13 cellular contexts compared by ENCODE assay signal in genomic region chr1:114718661-114719423, GRCh38. TPM values are rescaled to one million over a fixed set of nuclear protein-coding genes. Genes with fewer than 3 reads are reported as not detected.
DNase-seq lines count a peak whose midpoint lies in the region; ATAC-seq, FAIRE-seq and TF ChIP-seq lines count a peak whose summit lies in the region.
"Had no signal": no experiment of that assay in that cellular context is flagged by ENCODE, and none has a peak within 500 bp of the region (broad histone marks: within the 10 kb centered on the region; RNA-seq: fewer than 3 reads in every experiment).

No MANE protein-coding gene starts in this region.

- peak overlapping the region; percentile 69 for H3K27ac ChIP-seq in keratinocyte (ENCODE audit: control insufficient read depth, insufficient read depth, low read length)
- peak overlapping the region in 1 of 4 donors; percentile 14 for H3K27ac ChIP-seq in transverse colon

- TF ChIP-seq CTCF in keratinocyte (optimal IDR thresholded peaks at IDR 0.05 in 1 of 3, IDR thresholded peaks at IDR 0.05 in 1 of 3, conservative IDR thresholded peaks at IDR 0.05 in 1 of 3; ENCODE audit: extremely low read depth in 1 of 3, insufficient read depth in 2 of 3, low read length in 3 of 3) (no peak), transverse colon (IDR thresholded peaks at IDR 0.05) (no peak)

- H3K36me3 ChIP-seq in keratinocyte (ENCODE audit: control insufficient read depth in 2 of 2, extremely low read depth in 1 of 2, insufficient read depth in 2 of 2, low read length in 2 of 2) (peaks cover 12 to 20% of the 10 kb centered on the region in 2 experiments), transverse colon (peaks cover 0 to 59% (median 24%) of the 10 kb centered on the region in 4 donors)

- H3K9me3 ChIP-seq in keratinocyte (ENCODE audit: control insufficient read depth, low read depth, low read length) = no peaks in the 10 kb centered on the region
- H3K9me3 ChIP-seq in transverse colon = no peaks in the 10 kb centered on the region

- no peaks in the 10 kb centered on the region for H3K9me3 Mint-ChIP-seq in activated naive CD4-positive, alpha-beta T cell treated with anti-CD3 and anti-CD28 coated beads, Interleukin-2, amount 50 U/mL, for 72 hours

- H3K4me3 ChIP-seq in keratinocyte (ENCODE audit: control insufficient read depth in 2 of 3, extremely low read depth in 1 of 3, insufficient read depth in 2 of 3, low read depth in 1 of 3, low read length in 3 of 3) (no peak overlapping the region), transverse colon (no peak overlapping the region)

- peak overlapping the region; percentile 30 to 65 for H3K27ac Mint-ChIP-seq in activated naive CD4-positive, alpha-beta T cell treated with anti-CD3 and anti-CD28 coated beads, Interleukin-2, amount 50 U/mL, for 72 hours

- dilution Hi-C loops in keratinocyte (cut with MboI; ENCODE audit: extremely low pct_ligation_motif_present, low sequenced_read_pairs) = no loop called here

- no peak for FAIRE-seq in keratinocyte (lab: Jason Lieb, UNC)
- no peak for FAIRE-seq in GM12891 (lab: Jason Lieb, UNC)
- FAIRE-seq: colon had no signal

- H3K27me3 ChIP-seq in keratinocyte (ENCODE audit: control insufficient read depth, extremely low read depth, insufficient read depth, low read length) = no peaks in the 10 kb centered on the region
- H3K27me3 ChIP-seq in transverse colon = no peaks in the 10 kb centered on the region

- 76 to 87% methylated on average over 8 to 11 of the region's 11 CpGs for WGBS in transverse colon (ENCODE audit: low coverage in 1 of 2), 2 donors

- peaks cover 24% of the 10 kb centered on the region for H3K79me2 ChIP-seq in keratinocyte (ENCODE audit: control insufficient read depth, insufficient read depth, low read length)

- H2AFZ ChIP-seq in keratinocyte (ENCODE audit: control insufficient read depth, low read length) = no peak overlapping the region

- no peaks in the 10 kb centered on the region for H3K9me1 ChIP-seq in keratinocyte (ENCODE audit: control insufficient read depth, extremely low read depth, insufficient read depth, low read length)

- TF ChIP-seq POLR2A in transverse colon (IDR thresholded peaks at IDR 0.05) = no peak
- TF ChIP-seq POLR2A in GM12891 (IDR thresholded peaks at IDR 0.05; ENCODE audit: low read depth, low read length) = no peak

- H3K4me2 ChIP-seq in keratinocyte (ENCODE audit: control insufficient read depth, extremely low read depth, insufficient read depth, low read depth, low read length) = no peak overlapping the region

- no peaks in the 10 kb centered on the region for H4K20me1 ChIP-seq in keratinocyte (ENCODE audit: control insufficient read depth, extremely low read depth, insufficient read depth, low read length)

- DNase-seq in A172 (ENCODE audit: low spot score) (peak; percentile 24), HCEC 1CT (peak; percentile 58), keratinocyte (ENCODE audit: low read depth, low spot score) (no peak), transverse colon (no peak), germinal center (ENCODE audit: low spot score) (no peak), GM12891 (ENCODE audit: insufficient read length, low spot score) (no peak)
- no peak for DNase-seq in activated naive CD4-positive, alpha-beta T cell treated with anti-CD3 and anti-CD28 coated beads, Interleukin-2, amount 50 U/mL, for 72 hours (ENCODE audit: low spot score in 2 of 2)
- DNase-seq: activated CD4-positive, CD25-positive, alpha-beta regulatory T cell treated with anti-CD3 and anti-CD28 coated beads, Interleukin-2, amount 50 U/mL, for 72 hours; NCI-H2029 treated with DMSO at 0.1 percent for 48 hours; RPMI8226 had no signal

- intact Hi-C loops in transverse colon (cut with DNase I; ENCODE audit: low total_unique reads) = no loop called here

- in situ Hi-C loops in transverse colon (cut with MboI; ENCODE audit: low pct_ligation_motif_present in 1 of 4, low pct_unique_long_range_greater_than_20kb in 1 of 4, low sequenced_read_pairs in 3 of 4) = loop anchor here in 1 of 4 donors (25.0 kb wide), 1 partner anchor 132 kb away; the partner anchor contains the start of gene BCAS2

- H3K9ac ChIP-seq in keratinocyte (ENCODE audit: control insufficient read depth, extremely low read depth, insufficient read depth, low read length) = no peak overlapping the region

- peaks cover 28 to 53% of the 10 kb centered on the region in 2 donors for H3K36me3 Mint-ChIP-seq in activated naive CD4-positive, alpha-beta T cell treated with anti-CD3 and anti-CD28 coated beads, Interleukin-2, amount 50 U/mL, for 72 hours

- H3K4me1 ChIP-seq in keratinocyte (ENCODE audit: control insufficient read depth, extremely low read depth, insufficient read depth, low read length) (peaks cover 12% of the 10 kb centered on the region), transverse colon (peaks cover 16 to 37% (median 24%) of the 10 kb centered on the region in 4 donors)

- no peak for ATAC-seq in activated naive CD4-positive, alpha-beta T cell treated with anti-CD3 and anti-CD28 coated beads, Interleukin-2, amount 50 U/mL, for 72 hours
- ATAC-seq in HG03108 (IDR thresholded peaks at IDR 0.05; ENCODE audit: unreplicated experiment) = no peak

- TF ChIP-seq EP300 in transverse colon (IDR thresholded peaks at IDR 0.05; ENCODE audit: low read depth) = no peak

TF ChIP-seq in GM12891, 5 proteins besides CTCF, POLR2A, EP300 and RAD21:
- TF ChIP-seq POLR2AphosphoS5 (IDR thresholded peaks at IDR 0.05; ENCODE audit: low read depth, low read length) (no peak), PAX5 (IDR thresholded peaks at IDR 0.05; ENCODE audit: insufficient read depth, low read length, severe bottlenecking) (no peak), SPI1 (IDR thresholded peaks at IDR 0.05; ENCODE audit: low read depth, low read length) (no peak), TAF1 (IDR thresholded peaks at IDR 0.05; ENCODE audit: low read depth, low read length) (no peak), POU2F2 (IDR thresholded peaks at IDR 0.05; ENCODE audit: low read depth, low read length) (no peak)
TF ChIP-seq in GM12891: peak in this region for 0.

RNA-seq across cellular contexts. Expression of gene NRAS, which starts 2.3 kb away (rescaled TPM):
- 143 and 160 TPM in 2 replicates for total RNA-seq in A172 (2014; rRNA removed; shearing (Covaris generic))
- total RNA-seq in activated naive CD4-positive, alpha-beta T cell treated with anti-CD3 and anti-CD28 coated beads, Interleukin-2, amount 50 U/mL, for 72 hours = 10 to 100 TPM; 43.9 to 52.3 TPM
- 24.5 to 49.5 TPM (median 42.1 TPM) in 3 replicates for polyA plus RNA-seq in keratinocyte
- polyA plus RNA-seq in keratinocyte (2011; ENCODE audit: low read depth) = 8.8 TPM
- 21.8 and 43.9 TPM in 2 replicates for polyA plus RNA-seq in keratinocyte (2011; cell fraction: cytosol; rRNA removed)
- 14.3 and 18.5 TPM in 2 replicates for polyA plus RNA-seq in keratinocyte (2011; cell fraction: nucleus; rRNA removed)
- polyA plus RNA-seq in keratinocyte (2012; ENCODE audit: low replicate concordance) = 14.6 and 36.7 TPM in 2 replicates
- polyA minus RNA-seq in keratinocyte = 17.6 to 68.7 TPM (median 32.0 TPM) in 3 replicates
- polyA minus RNA-seq in keratinocyte (2011; cell fraction: cytosol; rRNA and poly(A)+ RNA removed) = 29.4 TPM
- polyA minus RNA-seq in keratinocyte (2011; cell fraction: nucleus; rRNA and poly(A)+ RNA removed) = 11.4 and 22.3 TPM in 2 replicates
- total RNA-seq in transverse colon = 10 to 100 TPM; 14.5 to 56.3 (median 44.6) TPM
- 28.9 TPM for polyA plus RNA-seq in GM12891 (2012; ENCODE audit: low read depth, missing spikeins)

RNA-seq across cellular contexts. Expression of gene AMPD1, which starts 23.5 kb away (rescaled TPM):
- 0.60 TPM in 1 of 2 replicates, not detected in the other for total RNA-seq in A172 (2014; rRNA removed; shearing (Covaris generic))
- total RNA-seq in activated naive CD4-positive, alpha-beta T cell treated with anti-CD3 and anti-CD28 coated beads, Interleukin-2, amount 50 U/mL, for 72 hours = not detected
- not detected in 3 replicates for polyA plus RNA-seq in keratinocyte
- not detected for polyA plus RNA-seq in keratinocyte (2011; ENCODE audit: low read depth)
- polyA plus RNA-seq in keratinocyte (2011; cell fraction: cytosol; rRNA removed) = not detected in 2 replicates
- not detected in 2 replicates for polyA plus RNA-seq in keratinocyte (2011; cell fraction: nucleus; rRNA removed)
- not detected in 2 replicates for polyA plus RNA-seq in keratinocyte (2012; ENCODE audit: low replicate concordance)
- not detected in 3 replicates for polyA minus RNA-seq in keratinocyte
- polyA minus RNA-seq in keratinocyte (2011; cell fraction: cytosol; rRNA and poly(A)+ RNA removed) = not detected
- 0.78 TPM in 1 of 2 replicates, not detected in the other for polyA minus RNA-seq in keratinocyte (2011; cell fraction: nucleus; rRNA and poly(A)+ RNA removed)
- 1 to 10 TPM in 2 of 4 donors, under 1 TPM in 1, not detected in 1; 0.82 to 3.2 (median 1.9) TPM for total RNA-seq in transverse colon
- polyA plus RNA-seq in GM12891 (2012; ENCODE audit: low read depth, missing spikeins) = not detected
- total RNA-seq: omental fat pad had no signal

RNA-seq across cellular contexts. Expression of gene CSDE1, which starts 38.9 kb away (rescaled TPM):
- 402 and 657 TPM in 2 replicates for total RNA-seq in A172 (2014; rRNA removed; shearing (Covaris generic))
- 100 to 1,000 TPM; 433 to 486 TPM for total RNA-seq in activated naive CD4-positive, alpha-beta T cell treated with anti-CD3 and anti-CD28 coated beads, Interleukin-2, amount 50 U/mL, for 72 hours
- 190 to 268 TPM (median 249 TPM) in 3 replicates for polyA plus RNA-seq in keratinocyte
- 315 TPM for polyA plus RNA-seq in keratinocyte (2011; ENCODE audit: low read depth)
- polyA plus RNA-seq in keratinocyte (2011; cell fraction: cytosol; rRNA removed) = 212 and 299 TPM in 2 replicates
- polyA plus RNA-seq in keratinocyte (2011; cell fraction: nucleus; rRNA removed) = 156 and 198 TPM in 2 replicates
- 260 and 325 TPM in 2 replicates for polyA plus RNA-seq in keratinocyte (2012; ENCODE audit: low replicate concordance)
- polyA minus RNA-seq in keratinocyte = 123 to 484 TPM (median 383 TPM) in 3 replicates
- polyA minus RNA-seq in keratinocyte (2011; cell fraction: cytosol; rRNA and poly(A)+ RNA removed) = 439 TPM
- 105 and 185 TPM in 2 replicates for polyA minus RNA-seq in keratinocyte (2011; cell fraction: nucleus; rRNA and poly(A)+ RNA removed)
- total RNA-seq in transverse colon = 1,000 to 10,000 TPM in 1 of 4 donors, 100 to 1,000 TPM in 3; 264 to 1,040 (median 739) TPM
- 226 TPM for polyA plus RNA-seq in GM12891 (2012; ENCODE audit: low read depth, missing spikeins)

RNA-seq across cellular contexts. Expression of gene DENND2C, which starts 49.0 kb away (rescaled TPM):
- 0.81 and 1.3 TPM in 2 replicates for total RNA-seq in A172 (2014; rRNA removed; shearing (Covaris generic))
- total RNA-seq in activated naive CD4-positive, alpha-beta T cell treated with anti-CD3 and anti-CD28 coated beads, Interleukin-2, amount 50 U/mL, for 72 hours = 1 to 10 TPM in 1 of 2 donors, under 1 TPM in 1; 0.35 to 2.3 TPM
- 5.9 to 11.3 TPM (median 9.5 TPM) in 3 replicates for polyA plus RNA-seq in keratinocyte
- 15.9 TPM for polyA plus RNA-seq in keratinocyte (2011; ENCODE audit: low read depth)
- polyA plus RNA-seq in keratinocyte (2011; cell fraction: cytosol; rRNA removed) = 3.5 and 6.6 TPM in 2 replicates
- polyA plus RNA-seq in keratinocyte (2011; cell fraction: nucleus; rRNA removed) = 12.4 and 15.9 TPM in 2 replicates
- 5.9 and 43.0 TPM in 2 replicates for polyA plus RNA-seq in keratinocyte (2012; ENCODE audit: low replicate concordance)
- 6.0 to 19.8 TPM (median 18.2 TPM) in 3 replicates for polyA minus RNA-seq in keratinocyte
- polyA minus RNA-seq in keratinocyte (2011; cell fraction: cytosol; rRNA and poly(A)+ RNA removed) = 6.7 TPM
- polyA minus RNA-seq in keratinocyte (2011; cell fraction: nucleus; rRNA and poly(A)+ RNA removed) = 10.0 and 22.1 TPM in 2 replicates
- total RNA-seq in transverse colon = 1 to 10 TPM in 3 of 4 donors, under 1 TPM in 1; 0.80 to 2.5 (median 1.4) TPM
- polyA plus RNA-seq in GM12891 (2012; ENCODE audit: low read depth, missing spikeins) = 0.33 TPM

Comparison
In these comparisons a context has a peak if more than half of its experiments do, and no peak if none do; other contexts are left out.
1. DNase-seq: peak in A172 (single experiment) and HCEC 1CT (single experiment); none in activated naive CD4-positive, alpha-beta T cell treated with anti-CD3 and anti-CD28 coated beads, Interleukin-2, amount 50 U/mL, for 72 hours (0 of 2), keratinocyte (single experiment), transverse colon (single experiment), germinal center (single experiment) and GM12891 (single experiment).